ENCODE assay signal across 20 cellular contexts in genomic region chr4:158849681-158850080, GRCh38.
"Had no signal": no experiment of that assay in that cellular context is flagged by ENCODE, and none has a peak within 500 bp of the region (broad histone marks: within the 10 kb centered on the region; RNA-seq: fewer than 3 reads in every experiment).

No MANE protein-coding gene starts in this region.

- H3K4me3 Mint-ChIP-seq: memory B cell; mesothelial cell of epicardium; naive B cell; nephron progenitor cell; stimulated activated memory B cell treated with anti-CD40 and anti-IgM and Interleukin-4, amounts not matched to agents 10 μg/mL and 1 μg/mL and 100 μg/mL, for 72 hours; stimulated activated naive CD8-positive, alpha-beta T cell treated with anti-CD3 and anti-CD28 coated beads, Interleukin-15, Interleukin-2, amounts not matched to agents 100 ng/mL and 50 ng/mL, for 24 hours had no signal

- H3K27me3 Mint-ChIP-seq: stimulated activated naive CD8-positive, alpha-beta T cell treated with anti-CD3 and anti-CD28 coated beads, Interleukin-15, Interleukin-2, amounts not matched to agents 100 ng/mL and 50 ng/mL, for 24 hours had no signal

- ATAC-seq: right cardiac atrium; stimulated activated memory B cell treated with anti-CD40 and anti-IgM and Interleukin-4, amounts not matched to agents 10 μg/mL and 1 μg/mL and 100 μg/mL, for 72 hours; upper lobe of right lung had no signal

- H3K27me3 ChIP-seq: sigmoid colon, suprapubic skin, transverse colon, upper lobe of right lung, uterus had no signal

- H3K4me1 ChIP-seq: prostate gland, uterus had no signal

- H3K36me3 ChIP-seq: prostate gland, uterus had no signal

- H3K27ac ChIP-seq: coronary artery, prostate gland, sigmoid colon, suprapubic skin, transverse colon, upper lobe of right lung, uterus had no signal

- H3K9me3 ChIP-seq: mucosa of descending colon, prostate gland, sigmoid colon, suprapubic skin, transverse colon, upper lobe of right lung, uterus had no signal

- H3K36me3 Mint-ChIP-seq: memory B cell; naive B cell; stimulated activated memory B cell treated with anti-CD40 and anti-IgM and Interleukin-4, amounts not matched to agents 10 μg/mL and 1 μg/mL and 100 μg/mL, for 72 hours had no signal

- DNase-seq: effector CD4-positive, alpha-beta T cell; mucosa of descending colon; naive B cell; nephron progenitor cell; nucleus accumbens; right cardiac atrium; sigmoid colon; stimulated activated CD4-positive, alpha-beta T cell treated with anti-CD3 and anti-CD28 coated beads, Interleukin-2, amount 100 ng/mL, for 24 hours; stimulated activated CD4-positive, alpha-beta T cell treated with anti-CD3 and anti-CD28 coated beads, Interleukin-4, amount 100 ng/mL, for 24 hours; transverse colon; upper lobe of right lung; uterus had no signal

- H3K4me1 Mint-ChIP-seq: memory B cell; naive B cell; stimulated activated memory B cell treated with anti-CD40 and anti-IgM and Interleukin-4, amounts not matched to agents 10 μg/mL and 1 μg/mL and 100 μg/mL, for 72 hours had no signal

- H3K4me3 ChIP-seq: coronary artery, lung, mucosa of descending colon, prostate gland, sigmoid colon, suprapubic skin, transverse colon, upper lobe of right lung, uterus had no signal

- H3K9me3 Mint-ChIP-seq: memory B cell; mesothelial cell of epicardium; naive B cell; nephron progenitor cell; stimulated activated memory B cell treated with anti-CD40 and anti-IgM and Interleukin-4, amounts not matched to agents 10 μg/mL and 1 μg/mL and 100 μg/mL, for 72 hours; stimulated activated naive CD8-positive, alpha-beta T cell treated with anti-CD3 and anti-CD28 coated beads, Interleukin-15, Interleukin-2, amounts not matched to agents 100 ng/mL and 50 ng/mL, for 24 hours had no signal

- H3K27ac Mint-ChIP-seq: memory B cell; mesothelial cell of epicardium; nephron progenitor cell; stimulated activated memory B cell treated with anti-CD40 and anti-IgM and Interleukin-4, amounts not matched to agents 10 μg/mL and 1 μg/mL and 100 μg/mL, for 72 hours had no signal
